2 cellular contexts compared by ENCODE assay signal in the genomic region with DNA sequence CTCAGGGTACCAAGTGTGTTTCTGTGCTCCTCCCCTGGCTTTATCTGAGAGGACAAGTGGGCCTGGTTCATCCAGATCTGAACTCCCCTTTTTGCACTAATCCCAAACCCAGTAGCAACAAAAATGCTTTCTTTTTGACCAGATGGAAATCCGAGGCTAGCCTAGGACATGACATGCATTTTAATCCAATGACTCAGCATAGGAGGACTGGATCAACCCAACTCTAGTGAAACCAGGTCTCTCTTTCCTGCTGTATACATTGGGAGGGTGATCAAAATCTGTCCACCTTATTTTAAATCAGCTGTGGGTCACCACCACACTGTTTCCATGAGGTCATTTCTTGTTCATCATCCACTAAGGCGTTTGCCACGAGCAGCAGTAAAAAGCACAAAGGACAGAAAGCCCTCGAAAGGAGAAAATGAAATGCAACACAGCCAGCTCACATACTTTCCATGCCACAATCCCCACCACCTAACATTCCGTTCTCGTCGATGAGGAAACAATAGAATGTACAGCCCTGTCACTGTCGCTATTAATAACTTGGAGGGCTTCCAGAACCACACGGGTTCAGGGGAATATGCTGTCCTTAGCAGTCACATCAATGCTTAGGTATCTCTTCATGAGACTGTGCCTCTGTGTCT.
A peak's percentile ranks its signal among the peaks of the same experiment; 100 is the strongest.
TF ChIP-seq lines count a peak whose summit lies in the region.

No MANE protein-coding gene starts in this region.

TF ChIP-seq in IMR-90, 13 proteins besides CTCF, POLR2A, EP300 and RAD21:
- TF ChIP-seq NFE2L2 (IDR thresholded peaks at IDR 0.05; ENCODE audit: low read depth, low read length): peak; percentile 91
- peak; percentile 54; the same call in 1 of the 2 replicates for TF ChIP-seq FOS (IDR thresholded peaks at IDR 0.05; ENCODE audit: low read depth, low read length)
- TF ChIP-seq BHLHE40 (IDR thresholded peaks at IDR 0.05; ENCODE audit: low read depth, low read length): peak; percentile 1; the same call in 1 of the 2 replicates
- peak; percentile 41; the same call in 1 of the 2 replicates for TF ChIP-seq CEBPB (IDR thresholded peaks at IDR 0.05; ENCODE audit: low read depth, low read length)
- no peak for TF ChIP-seq RFX5 (IDR thresholded peaks at IDR 0.05; ENCODE audit: low read depth, low read length)
- no peak for TF ChIP-seq CHD1 (IDR thresholded peaks at IDR 0.05; ENCODE audit: low read depth, low read length)

TF ChIP-seq in K562, 482 proteins besides CTCF, POLR2A, EP300 and RAD21 (continues in another document):
- TF ChIP-seq ZBTB26 (CRISPR knock-in tag; IDR thresholded peaks at IDR 0.05) (no peak), ZNF121 (CRISPR knock-in tag; conservative IDR thresholded peaks at IDR 0.05) (no peak), TCF3 (CRISPR knock-in tag; IDR thresholded peaks at IDR 0.05) (peak; percentile 21; the same call in 1 of the 2 replicates), TEAD4 (IDR thresholded peaks at IDR 0.05; ENCODE audit: low read length) (peak; percentile 72), TEAD4 (CRISPR knock-in tag; IDR thresholded peaks at IDR 0.05; ENCODE audit: borderline replicate concordance) (no peak), HSF4 (CRISPR knock-in tag; IDR thresholded peaks at IDR 0.05; ENCODE audit: borderline replicate concordance) (no peak), PHB (CRISPR knock-in tag; IDR thresholded peaks at IDR 0.05) (no peak), SAP30 (IDR thresholded peaks at IDR 0.05; ENCODE audit: borderline replicate concordance, insufficient read depth, low read depth, low read length, poor library complexity, severe bottlenecking) (no peak), PTRF (tag; IDR thresholded peaks at IDR 0.05) (no peak), CLOCK (CRISPR knock-in tag; IDR thresholded peaks at IDR 0.05; ENCODE audit: borderline replicate concordance) (no peak), KLF1 (tag; IDR thresholded peaks at IDR 0.05) (no peak), BRF1 (IDR thresholded peaks at IDR 0.05; ENCODE audit: borderline replicate concordance, extremely low read depth, insufficient read length) (no peak), NCOR1 (IDR thresholded peaks at IDR 0.05) (peak; percentile 55; the same call in 1 of the 2 replicates), DEAF1 (CRISPR knock-in tag; IDR thresholded peaks at IDR 0.05) (no peak), ZNF75A (CRISPR knock-in tag; IDR thresholded peaks at IDR 0.05) (no peak), MAFF (IDR thresholded peaks at IDR 0.05; ENCODE audit: low read length) (peak; percentile 52; the same call in 1 of the 2 replicates), SREBF2 (CRISPR knock-in tag; IDR thresholded peaks at IDR 0.05) (no peak), HMG20A (CRISPR knock-in tag; conservative IDR thresholded peaks at IDR 0.05) (no peak), SMARCB1 (IDR thresholded peaks at IDR 0.05; ENCODE audit: insufficient read length, low read depth) (no peak), TSHZ1 (CRISPR knock-in tag; IDR thresholded peaks at IDR 0.05) (no peak), NUFIP1 (IDR thresholded peaks at IDR 0.05; ENCODE audit: partially characterized antibody) (no peak), KLF13 (tag; IDR thresholded peaks at IDR 0.05; ENCODE audit: borderline replicate concordance, low read depth) (no peak), IFI16 (CRISPR knock-in tag; IDR thresholded peaks at IDR 0.05) (no peak), STAT5A (IDR thresholded peaks at IDR 0.05; ENCODE audit: borderline replicate concordance, low read length) (peak; percentile 26; the same call in 1 of the 2 replicates), TFAM (CRISPR knock-in tag; conservative IDR thresholded peaks at IDR 0.05) (no peak), ARID1B (IDR thresholded peaks at IDR 0.05) (peak; percentile 68), SMARCA4 (IDR thresholded peaks at IDR 0.05) (no peak), NRF1 (conservative IDR thresholded peaks at IDR 0.05 in 1 of 2, IDR thresholded peaks at IDR 0.05 in 1 of 2) (no peak), ZC3H8 (IDR thresholded peaks at IDR 0.05) (no peak), ESRRB (CRISPR knock-in tag; IDR thresholded peaks at IDR 0.05; ENCODE audit: borderline replicate concordance) (no peak), MAFG (tag; conservative IDR thresholded peaks at IDR 0.05) (peak; percentile 89), POLR2AphosphoS5 (IDR thresholded peaks at IDR 0.05; ENCODE audit: control insufficient read depth, insufficient read depth, low read depth, low read length) (peak; percentile 25; the same call in 1 of the 2 replicates), ZNF668 (CRISPR knock-in tag; IDR thresholded peaks at IDR 0.05) (no peak), RBFOX2 (IDR thresholded peaks at IDR 0.05; ENCODE audit: low read depth, low read length) (no peak)
- TF ChIP-seq, protein P1, sequence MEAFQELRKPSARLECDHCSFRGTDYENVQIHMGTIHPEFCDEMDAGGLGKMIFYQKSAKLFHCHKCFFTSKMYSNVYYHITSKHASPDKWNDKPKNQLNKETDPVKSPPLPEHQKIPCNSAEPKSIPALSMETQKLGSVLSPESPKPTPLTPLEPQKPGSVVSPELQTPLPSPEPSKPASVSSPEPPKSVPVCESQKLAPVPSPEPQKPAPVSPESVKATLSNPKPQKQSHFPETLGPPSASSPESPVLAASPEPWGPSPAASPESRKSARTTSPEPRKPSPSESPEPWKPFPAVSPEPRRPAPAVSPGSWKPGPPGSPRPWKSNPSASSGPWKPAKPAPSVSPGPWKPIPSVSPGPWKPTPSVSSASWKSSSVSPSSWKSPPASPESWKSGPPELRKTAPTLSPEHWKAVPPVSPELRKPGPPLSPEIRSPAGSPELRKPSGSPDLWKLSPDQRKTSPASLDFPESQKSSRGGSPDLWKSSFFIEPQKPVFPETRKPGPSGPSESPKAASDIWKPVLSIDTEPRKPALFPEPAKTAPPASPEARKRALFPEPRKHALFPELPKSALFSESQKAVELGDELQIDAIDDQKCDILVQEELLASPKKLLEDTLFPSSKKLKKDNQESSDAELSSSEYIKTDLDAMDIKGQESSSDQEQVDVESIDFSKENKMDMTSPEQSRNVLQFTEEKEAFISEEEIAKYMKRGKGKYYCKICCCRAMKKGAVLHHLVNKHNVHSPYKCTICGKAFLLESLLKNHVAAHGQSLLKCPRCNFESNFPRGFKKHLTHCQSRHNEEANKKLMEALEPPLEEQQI (IDR thresholded peaks at IDR 0.05): no peak
- TF ChIP-seq, protein P2, sequence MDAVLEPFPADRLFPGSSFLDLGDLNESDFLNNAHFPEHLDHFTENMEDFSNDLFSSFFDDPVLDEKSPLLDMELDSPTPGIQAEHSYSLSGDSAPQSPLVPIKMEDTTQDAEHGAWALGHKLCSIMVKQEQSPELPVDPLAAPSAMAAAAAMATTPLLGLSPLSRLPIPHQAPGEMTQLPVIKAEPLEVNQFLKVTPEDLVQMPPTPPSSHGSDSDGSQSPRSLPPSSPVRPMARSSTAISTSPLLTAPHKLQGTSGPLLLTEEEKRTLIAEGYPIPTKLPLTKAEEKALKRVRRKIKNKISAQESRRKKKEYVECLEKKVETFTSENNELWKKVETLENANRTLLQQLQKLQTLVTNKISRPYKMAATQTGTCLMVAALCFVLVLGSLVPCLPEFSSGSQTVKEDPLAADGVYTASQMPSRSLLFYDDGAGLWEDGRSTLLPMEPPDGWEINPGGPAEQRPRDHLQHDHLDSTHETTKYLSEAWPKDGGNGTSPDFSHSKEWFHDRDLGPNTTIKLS (IDR thresholded peaks at IDR 0.05; ENCODE audit: borderline replicate concordance, low read depth): no peak
- TF ChIP-seq, protein P3, sequence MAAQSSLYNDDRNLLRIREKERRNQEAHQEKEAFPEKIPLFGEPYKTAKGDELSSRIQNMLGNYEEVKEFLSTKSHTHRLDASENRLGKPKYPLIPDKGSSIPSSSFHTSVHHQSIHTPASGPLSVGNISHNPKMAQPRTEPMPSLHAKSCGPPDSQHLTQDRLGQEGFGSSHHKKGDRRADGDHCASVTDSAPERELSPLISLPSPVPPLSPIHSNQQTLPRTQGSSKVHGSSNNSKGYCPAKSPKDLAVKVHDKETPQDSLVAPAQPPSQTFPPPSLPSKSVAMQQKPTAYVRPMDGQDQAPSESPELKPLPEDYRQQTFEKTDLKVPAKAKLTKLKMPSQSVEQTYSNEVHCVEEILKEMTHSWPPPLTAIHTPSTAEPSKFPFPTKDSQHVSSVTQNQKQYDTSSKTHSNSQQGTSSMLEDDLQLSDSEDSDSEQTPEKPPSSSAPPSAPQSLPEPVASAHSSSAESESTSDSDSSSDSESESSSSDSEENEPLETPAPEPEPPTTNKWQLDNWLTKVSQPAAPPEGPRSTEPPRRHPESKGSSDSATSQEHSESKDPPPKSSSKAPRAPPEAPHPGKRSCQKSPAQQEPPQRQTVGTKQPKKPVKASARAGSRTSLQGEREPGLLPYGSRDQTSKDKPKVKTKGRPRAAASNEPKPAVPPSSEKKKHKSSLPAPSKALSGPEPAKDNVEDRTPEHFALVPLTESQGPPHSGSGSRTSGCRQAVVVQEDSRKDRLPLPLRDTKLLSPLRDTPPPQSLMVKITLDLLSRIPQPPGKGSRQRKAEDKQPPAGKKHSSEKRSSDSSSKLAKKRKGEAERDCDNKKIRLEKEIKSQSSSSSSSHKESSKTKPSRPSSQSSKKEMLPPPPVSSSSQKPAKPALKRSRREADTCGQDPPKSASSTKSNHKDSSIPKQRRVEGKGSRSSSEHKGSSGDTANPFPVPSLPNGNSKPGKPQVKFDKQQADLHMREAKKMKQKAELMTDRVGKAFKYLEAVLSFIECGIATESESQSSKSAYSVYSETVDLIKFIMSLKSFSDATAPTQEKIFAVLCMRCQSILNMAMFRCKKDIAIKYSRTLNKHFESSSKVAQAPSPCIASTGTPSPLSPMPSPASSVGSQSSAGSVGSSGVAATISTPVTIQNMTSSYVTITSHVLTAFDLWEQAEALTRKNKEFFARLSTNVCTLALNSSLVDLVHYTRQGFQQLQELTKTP (IDR thresholded peaks at IDR 0.05; ENCODE audit: low read depth in 1 of 2, partially characterized antibody in 2 of 2): no peak
- TF ChIP-seq, protein P4, sequence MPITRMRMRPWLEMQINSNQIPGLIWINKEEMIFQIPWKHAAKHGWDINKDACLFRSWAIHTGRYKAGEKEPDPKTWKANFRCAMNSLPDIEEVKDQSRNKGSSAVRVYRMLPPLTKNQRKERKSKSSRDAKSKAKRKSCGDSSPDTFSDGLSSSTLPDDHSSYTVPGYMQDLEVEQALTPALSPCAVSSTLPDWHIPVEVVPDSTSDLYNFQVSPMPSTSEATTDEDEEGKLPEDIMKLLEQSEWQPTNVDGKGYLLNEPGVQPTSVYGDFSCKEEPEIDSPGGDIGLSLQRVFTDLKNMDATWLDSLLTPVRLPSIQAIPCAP (CRISPR knock-in tag; IDR thresholded peaks at IDR 0.05; ENCODE audit: borderline replicate concordance): no peak
